Comparison of ENCODE assay signal across 2 cellular contexts in genomic region chr2:72895759-72896281, GRCh38.
A peak's percentile ranks its signal among the peaks of the same experiment; 100 is the strongest.
TF ChIP-seq lines count a peak whose summit lies in the region.

No MANE protein-coding gene starts in this region.

TF ChIP-seq in H1, 55 proteins besides CTCF, POLR2A, EP300 and RAD21:
- TF ChIP-seq SAP30 (IDR thresholded peaks at IDR 0.05; ENCODE audit: insufficient read depth, insufficient replicate concordance, low read length): no peak
- no peak for TF ChIP-seq RNF2 (IDR thresholded peaks at IDR 0.05; ENCODE audit: borderline replicate concordance, low read depth, low read length, missing control alignments, poor library complexity, severe bottlenecking)
- TF ChIP-seq CBX5 (IDR thresholded peaks at IDR 0.05; ENCODE audit: low read depth, low read length): no peak
- TF ChIP-seq RBBP5 (IDR thresholded peaks at IDR 0.05; ENCODE audit: borderline replicate concordance, low read depth, low read length): no peak
- TF ChIP-seq SIX5 (IDR thresholded peaks at IDR 0.05; ENCODE audit: low read depth, low read length): no peak
- TF ChIP-seq TEAD4 (IDR thresholded peaks at IDR 0.05; ENCODE audit: low read depth, low read length): no peak
- no peak for TF ChIP-seq HDAC6 (IDR thresholded peaks at IDR 0.05; ENCODE audit: low read depth, low read length)
- TF ChIP-seq E2F6 (IDR thresholded peaks at IDR 0.05): no peak
- no peak for TF ChIP-seq CREB1 (IDR thresholded peaks at IDR 0.05)
- TF ChIP-seq BRCA1 (IDR thresholded peaks at IDR 0.05; ENCODE audit: low read depth, low read length): no peak
- no peak for TF ChIP-seq PHF8 (conservative IDR thresholded peaks at IDR 0.05; ENCODE audit: low read depth, low read length)
- no peak for TF ChIP-seq MAFK (IDR thresholded peaks at IDR 0.05; ENCODE audit: low read depth, low read length)
- TF ChIP-seq SP1 (IDR thresholded peaks at IDR 0.05; ENCODE audit: low read depth, low read length): no peak
- TF ChIP-seq CHD1 (IDR thresholded peaks at IDR 0.05; ENCODE audit: low read depth, low read length): no peak
- TF ChIP-seq ATF3 (IDR thresholded peaks at IDR 0.05; ENCODE audit: insufficient read depth, low read depth, low read length): no peak
- no peak for TF ChIP-seq GABPA (IDR thresholded peaks at IDR 0.05; ENCODE audit: borderline replicate concordance, insufficient read depth, low read length)
- TF ChIP-seq RFX5 (IDR thresholded peaks at IDR 0.05; ENCODE audit: borderline replicate concordance, low read depth, low read length): no peak
- TF ChIP-seq CEBPB (IDR thresholded peaks at IDR 0.05; ENCODE audit: low read depth, low read length): no peak
- no peak for TF ChIP-seq USF2 (IDR thresholded peaks at IDR 0.05; ENCODE audit: low read length)

TF ChIP-seq in HepG2, 621 proteins besides CTCF, POLR2A, EP300 and RAD21 (continues in another document):
- TF ChIP-seq TEAD3 (CRISPR knock-in tag; optimal IDR thresholded peaks at IDR 0.05; ENCODE audit: borderline replicate concordance) (peak; percentile 12), CBX2 (IDR thresholded peaks at IDR 0.05; ENCODE audit: low read depth, low read length) (no peak), CBX2 (CRISPR knock-in tag; IDR thresholded peaks at IDR 0.05; ENCODE audit: low read depth) (peak; percentile 94; the same call in 1 of the 2 replicates), ZSCAN25 (CRISPR knock-in tag; IDR thresholded peaks at IDR 0.05) (no peak), DR1 (CRISPR knock-in tag; IDR thresholded peaks at IDR 0.05) (no peak), ZNF646 (CRISPR knock-in tag; IDR thresholded peaks at IDR 0.05) (peak; percentile 66; the same call in 1 of the 2 replicates), MYPOP (CRISPR knock-in tag; IDR thresholded peaks at IDR 0.05) (peak; percentile 25; the same call in 1 of the 2 replicates), ZFP91 (CRISPR knock-in tag; IDR thresholded peaks at IDR 0.05; ENCODE audit: borderline replicate concordance) (peak; percentile 39; the same call in 1 of the 2 replicates), ZNF501 (CRISPR knock-in tag; IDR thresholded peaks at IDR 0.05) (0 out of 2 replicates have a peak, but pooled peaks have one; percentile 26), XRCC5 (optimal IDR thresholded peaks at IDR 0.05; ENCODE audit: low read length) (peak; percentile 34), SALL1 (CRISPR knock-in tag; IDR thresholded peaks at IDR 0.05) (peak; percentile 45; the same call in 1 of the 2 replicates), CHD2 (IDR thresholded peaks at IDR 0.05; ENCODE audit: low read depth, low read length) (no peak), ZBTB38 (CRISPR knock-in tag; IDR thresholded peaks at IDR 0.05) (0 out of 2 replicates have a peak, but pooled peaks have one; percentile 24), GMEB2 (CRISPR knock-in tag; IDR thresholded peaks at IDR 0.05; ENCODE audit: low read depth) (no peak), MATR3 (CRISPR knock-in tag; IDR thresholded peaks at IDR 0.05) (no peak), BCL6 (CRISPR knock-in tag; IDR thresholded peaks at IDR 0.05) (peak; percentile 54), NRL (CRISPR knock-in tag; IDR thresholded peaks at IDR 0.05; ENCODE audit: borderline replicate concordance) (0 out of 2 replicates have a peak, but pooled peaks have one; percentile 64), ZNF280B (CRISPR knock-in tag; IDR thresholded peaks at IDR 0.05; ENCODE audit: borderline replicate concordance) (peak; percentile 58; the same call in 1 of the 2 replicates), ZFY (CRISPR knock-in tag; IDR thresholded peaks at IDR 0.05) (0 out of 2 replicates have a peak, but pooled peaks have one; percentile 9), ZNF687 (CRISPR knock-in tag; IDR thresholded peaks at IDR 0.05) (peak; percentile 52), NFKB2 (CRISPR knock-in tag; IDR thresholded peaks at IDR 0.05; ENCODE audit: borderline replicate concordance) (peak; percentile 75; the same call in 1 of the 2 replicates), THAP9 (CRISPR knock-in tag; IDR thresholded peaks at IDR 0.05; ENCODE audit: borderline replicate concordance) (0 out of 2 replicates have a peak, but pooled peaks have one; percentile 33), ZFX (CRISPR knock-in tag; IDR thresholded peaks at IDR 0.05; ENCODE audit: low read depth) (peak; percentile 42; the same call in 1 of the 2 replicates), ZNF724P (CRISPR knock-in tag; IDR thresholded peaks at IDR 0.05; ENCODE audit: borderline replicate concordance) (0 out of 2 replicates have a peak, but pooled peaks have one; percentile 53), ETS1 (CRISPR knock-in tag; IDR thresholded peaks at IDR 0.05) (no peak)
